In the genomic region with DNA sequence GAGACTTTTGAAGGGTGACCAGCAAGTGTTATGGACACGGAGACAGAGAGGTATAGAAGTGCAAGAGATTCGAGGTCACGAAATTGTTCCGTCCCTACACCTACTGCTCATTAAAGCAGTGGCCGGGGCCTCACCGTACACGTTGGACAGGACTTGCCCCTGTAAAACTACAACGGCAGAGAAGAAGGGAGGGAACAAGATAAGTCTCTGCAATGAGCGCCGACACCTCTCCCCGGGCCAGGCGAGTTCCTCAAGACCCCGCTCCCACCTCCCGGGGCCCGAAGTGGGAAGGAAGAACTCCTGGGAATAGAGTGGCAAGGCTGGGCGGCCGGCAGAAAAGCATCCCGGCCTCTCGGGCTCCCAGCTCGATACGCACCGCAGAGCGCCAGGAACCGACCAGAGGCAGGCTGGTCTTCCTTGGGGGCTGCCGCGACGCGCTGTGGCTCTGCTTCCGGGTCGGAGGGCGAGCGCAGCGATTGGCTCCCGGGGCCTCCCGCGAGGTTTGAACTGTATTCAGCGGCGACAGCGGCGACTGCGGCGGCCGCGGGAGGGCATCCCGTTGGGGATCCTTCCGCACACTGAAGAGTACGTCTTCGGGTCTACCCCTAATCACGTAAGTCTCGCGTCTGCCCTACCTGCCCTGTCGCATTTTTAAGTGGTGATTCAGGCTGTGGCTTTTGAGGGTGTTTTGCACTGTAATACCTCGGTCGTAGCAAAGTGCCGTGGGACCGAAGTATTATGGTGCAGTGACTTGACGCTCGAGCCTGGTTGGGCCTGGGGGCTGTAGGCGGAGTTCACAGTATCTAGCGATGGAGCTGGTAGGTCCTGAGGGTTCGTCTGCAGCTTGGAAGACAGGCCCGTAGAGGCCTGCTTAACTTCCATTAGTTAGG, we compare ENCODE assay signal across 1 cellular context.
TF ChIP-seq lines count a peak whose summit lies in the region.

A gene with protein sequence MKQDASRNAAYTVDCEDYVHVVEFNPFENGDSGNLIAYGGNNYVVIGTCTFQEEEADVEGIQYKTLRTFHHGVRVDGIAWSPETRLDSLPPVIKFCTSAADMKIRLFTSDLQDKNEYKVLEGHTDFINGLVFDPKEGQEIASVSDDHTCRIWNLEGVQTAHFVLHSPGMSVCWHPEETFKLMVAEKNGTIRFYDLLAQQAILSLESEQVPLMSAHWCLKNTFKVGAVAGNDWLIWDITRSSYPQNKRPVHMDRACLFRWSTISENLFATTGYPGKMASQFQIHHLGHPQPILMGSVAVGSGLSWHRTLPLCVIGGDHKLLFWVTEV (minus strand): TSS at position 441 of the 890 bp plus-strand sequence. CDS start 1,596 bp downstream, outside the sequence.
A gene with protein sequence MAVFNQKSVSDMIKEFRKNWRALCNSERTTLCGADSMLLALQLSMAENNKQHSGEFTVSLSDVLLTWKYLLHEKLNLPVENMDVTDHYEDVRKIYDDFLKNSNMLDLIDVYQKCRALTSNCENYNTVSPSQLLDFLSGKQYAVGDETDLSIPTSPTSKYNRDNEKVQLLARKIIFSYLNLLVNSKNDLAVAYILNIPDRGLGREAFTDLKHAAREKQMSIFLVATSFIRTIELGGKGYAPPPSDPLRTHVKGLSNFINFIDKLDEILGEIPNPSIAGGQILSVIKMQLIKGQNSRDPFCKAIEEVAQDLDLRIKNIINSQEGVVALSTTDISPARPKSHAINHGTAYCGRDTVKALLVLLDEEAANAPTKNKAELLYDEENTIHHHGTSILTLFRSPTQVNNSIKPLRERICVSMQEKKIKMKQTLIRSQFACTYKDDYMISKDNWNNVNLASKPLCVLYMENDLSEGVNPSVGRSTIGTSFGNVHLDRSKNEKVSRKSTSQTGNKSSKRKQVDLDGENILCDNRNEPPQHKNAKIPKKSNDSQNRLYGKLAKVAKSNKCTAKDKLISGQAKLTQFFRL (plus strand): TSS at position 510 of the 890 bp plus-strand sequence. CDS start 3,706 bp downstream, outside the sequence.

TF ChIP-seq in K562, 482 proteins besides CTCF, POLR2A, EP300 and RAD21 (continued from another document and continues in another):
- TF ChIP-seq, protein P1, sequence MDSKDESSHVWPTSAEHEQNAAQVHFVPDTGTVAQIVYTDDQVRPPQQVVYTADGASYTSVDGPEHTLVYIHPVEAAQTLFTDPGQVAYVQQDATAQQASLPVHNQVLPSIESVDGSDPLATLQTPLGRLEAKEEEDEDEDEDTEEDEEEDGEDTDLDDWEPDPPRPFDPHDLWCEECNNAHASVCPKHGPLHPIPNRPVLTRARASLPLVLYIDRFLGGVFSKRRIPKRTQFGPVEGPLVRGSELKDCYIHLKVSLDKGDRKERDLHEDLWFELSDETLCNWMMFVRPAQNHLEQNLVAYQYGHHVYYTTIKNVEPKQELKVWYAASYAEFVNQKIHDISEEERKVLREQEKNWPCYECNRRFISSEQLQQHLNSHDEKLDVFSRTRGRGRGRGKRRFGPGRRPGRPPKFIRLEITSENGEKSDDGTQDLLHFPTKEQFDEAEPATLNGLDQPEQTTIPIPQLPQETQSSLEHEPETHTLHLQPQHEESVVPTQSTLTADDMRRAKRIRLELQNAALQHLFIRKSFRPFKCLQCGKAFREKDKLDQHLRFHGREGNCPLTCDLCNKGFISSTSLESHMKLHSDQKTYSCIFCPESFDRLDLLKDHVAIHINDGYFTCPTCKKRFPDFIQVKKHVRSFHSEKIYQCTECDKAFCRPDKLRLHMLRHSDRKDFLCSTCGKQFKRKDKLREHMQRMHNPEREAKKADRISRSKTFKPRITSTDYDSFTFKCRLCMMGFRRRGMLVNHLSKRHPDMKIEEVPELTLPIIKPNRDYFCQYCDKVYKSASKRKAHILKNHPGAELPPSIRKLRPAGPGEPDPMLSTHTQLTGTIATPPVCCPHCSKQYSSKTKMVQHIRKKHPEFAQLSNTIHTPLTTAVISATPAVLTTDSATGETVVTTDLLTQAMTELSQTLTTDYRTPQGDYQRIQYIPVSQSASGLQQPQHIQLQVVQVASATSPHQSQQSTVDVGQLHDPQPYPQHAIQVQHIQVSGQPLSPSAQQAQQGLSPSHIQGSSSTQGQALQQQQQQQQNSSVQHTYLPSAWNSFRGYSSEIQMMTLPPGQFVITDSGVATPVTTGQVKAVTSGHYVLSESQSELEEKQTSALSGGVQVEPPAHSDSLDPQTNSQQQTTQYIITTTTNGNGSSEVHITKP (IDR thresholded peaks at IDR 0.05; ENCODE audit: partially characterized antibody), result no peak
- TF ChIP-seq, protein P2, sequence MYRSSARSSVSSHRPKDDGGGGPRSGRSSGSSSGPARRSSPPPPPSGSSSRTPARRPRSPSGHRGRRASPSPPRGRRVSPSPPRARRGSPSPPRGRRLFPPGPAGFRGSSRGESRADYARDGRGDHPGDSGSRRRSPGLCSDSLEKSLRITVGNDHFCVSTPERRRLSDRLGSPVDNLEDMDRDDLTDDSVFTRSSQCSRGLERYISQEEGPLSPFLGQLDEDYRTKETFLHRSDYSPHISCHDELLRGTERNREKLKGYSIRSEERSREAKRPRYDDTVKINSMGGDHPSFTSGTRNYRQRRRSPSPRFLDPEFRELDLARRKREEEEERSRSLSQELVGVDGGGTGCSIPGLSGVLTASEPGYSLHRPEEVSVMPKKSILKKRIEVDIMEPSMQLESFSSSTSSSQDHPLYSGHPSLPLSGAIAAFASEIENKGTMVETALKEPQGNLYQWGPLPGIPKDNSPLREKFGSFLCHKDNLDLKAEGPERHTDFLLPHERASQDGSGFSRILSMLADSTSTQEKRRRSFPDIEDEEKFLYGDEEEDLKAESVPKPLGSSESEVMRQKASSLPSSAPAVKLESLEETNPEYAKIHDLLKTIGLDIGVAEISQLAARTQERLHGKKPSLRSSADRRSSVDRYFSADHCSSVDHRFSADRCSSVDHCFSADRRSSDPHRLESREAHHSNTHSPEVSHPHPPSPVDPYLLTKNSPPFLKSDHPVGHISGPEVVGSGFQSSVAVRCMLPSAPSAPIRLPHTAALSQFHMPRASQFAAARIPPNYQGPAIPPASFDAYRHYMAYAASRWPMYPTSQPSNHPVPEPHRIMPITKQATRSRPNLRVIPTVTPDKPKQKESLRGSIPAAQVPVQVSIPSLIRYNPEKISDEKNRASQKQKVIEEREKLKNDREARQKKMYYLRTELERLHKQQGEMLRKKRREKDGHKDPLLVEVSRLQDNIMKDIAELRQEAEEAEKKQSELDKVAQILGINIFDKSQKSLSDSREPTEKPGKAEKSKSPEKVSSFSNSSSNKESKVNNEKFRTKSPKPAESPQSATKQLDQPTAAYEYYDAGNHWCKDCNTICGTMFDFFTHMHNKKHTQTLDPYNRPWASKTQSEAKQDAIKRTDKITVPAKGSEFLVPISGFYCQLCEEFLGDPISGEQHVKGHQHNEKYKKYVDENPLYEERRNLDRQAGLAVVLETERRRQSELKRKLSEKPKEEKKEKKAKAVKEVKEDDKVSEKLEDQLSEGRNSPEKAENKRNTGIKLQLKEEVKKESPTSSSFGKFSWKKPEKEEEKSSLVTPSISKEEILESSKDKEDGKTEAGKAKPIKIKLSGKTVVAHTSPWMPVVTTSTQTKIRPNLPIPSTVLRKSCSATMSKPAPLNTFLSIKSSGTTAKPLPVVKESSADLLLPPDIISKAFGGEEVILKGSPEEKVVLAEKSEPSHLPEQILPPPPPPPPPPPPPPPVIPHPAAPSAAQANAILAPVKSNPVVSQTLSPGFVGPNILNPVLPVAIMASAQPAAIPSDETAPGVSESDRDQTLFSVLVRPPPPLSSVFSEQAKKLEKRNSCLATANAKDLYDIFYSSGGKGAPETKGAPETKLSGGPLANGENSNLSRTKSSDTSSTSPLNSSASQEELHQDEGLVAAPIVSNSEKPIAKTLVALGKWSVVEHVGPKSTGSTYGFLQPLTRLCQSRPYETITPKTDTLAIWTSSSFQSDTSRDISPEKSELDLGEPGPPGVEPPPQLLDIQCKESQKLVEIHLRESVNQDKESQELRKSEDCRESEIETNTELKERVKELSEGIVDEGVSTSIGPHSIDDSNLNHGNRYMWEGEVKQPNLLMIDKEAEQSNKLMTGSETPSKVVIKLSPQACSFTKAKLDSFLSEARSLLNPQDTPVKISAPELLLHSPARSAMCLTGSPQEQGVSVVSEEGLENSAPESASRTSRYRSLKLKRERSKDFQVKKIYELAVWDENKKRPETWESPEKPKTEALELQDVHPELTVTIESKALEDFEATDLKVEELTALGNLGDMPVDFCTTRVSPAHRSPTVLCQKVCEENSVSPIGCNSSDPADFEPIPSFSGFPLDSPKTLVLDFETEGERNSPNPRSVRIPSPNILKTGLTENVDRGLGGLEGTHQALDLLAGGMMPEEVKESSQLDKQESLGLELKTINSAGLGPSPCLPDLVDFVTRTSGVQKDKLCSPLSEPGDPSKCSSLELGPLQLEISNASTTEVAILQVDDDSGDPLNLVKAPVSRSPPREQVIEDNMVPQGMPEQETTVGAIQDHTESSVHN (IDR thresholded peaks at IDR 0.05; ENCODE audit: borderline replicate concordance in 1 of 2, low read depth in 1 of 2), result no peak
- no peak for TF ChIP-seq YBX1 (IDR thresholded peaks at IDR 0.05)
- TF ChIP-seq NBN (IDR thresholded peaks at IDR 0.05; ENCODE audit: low read depth), result no peak; the same call in none of the 2 replicates
- TF ChIP-seq, protein P3, sequence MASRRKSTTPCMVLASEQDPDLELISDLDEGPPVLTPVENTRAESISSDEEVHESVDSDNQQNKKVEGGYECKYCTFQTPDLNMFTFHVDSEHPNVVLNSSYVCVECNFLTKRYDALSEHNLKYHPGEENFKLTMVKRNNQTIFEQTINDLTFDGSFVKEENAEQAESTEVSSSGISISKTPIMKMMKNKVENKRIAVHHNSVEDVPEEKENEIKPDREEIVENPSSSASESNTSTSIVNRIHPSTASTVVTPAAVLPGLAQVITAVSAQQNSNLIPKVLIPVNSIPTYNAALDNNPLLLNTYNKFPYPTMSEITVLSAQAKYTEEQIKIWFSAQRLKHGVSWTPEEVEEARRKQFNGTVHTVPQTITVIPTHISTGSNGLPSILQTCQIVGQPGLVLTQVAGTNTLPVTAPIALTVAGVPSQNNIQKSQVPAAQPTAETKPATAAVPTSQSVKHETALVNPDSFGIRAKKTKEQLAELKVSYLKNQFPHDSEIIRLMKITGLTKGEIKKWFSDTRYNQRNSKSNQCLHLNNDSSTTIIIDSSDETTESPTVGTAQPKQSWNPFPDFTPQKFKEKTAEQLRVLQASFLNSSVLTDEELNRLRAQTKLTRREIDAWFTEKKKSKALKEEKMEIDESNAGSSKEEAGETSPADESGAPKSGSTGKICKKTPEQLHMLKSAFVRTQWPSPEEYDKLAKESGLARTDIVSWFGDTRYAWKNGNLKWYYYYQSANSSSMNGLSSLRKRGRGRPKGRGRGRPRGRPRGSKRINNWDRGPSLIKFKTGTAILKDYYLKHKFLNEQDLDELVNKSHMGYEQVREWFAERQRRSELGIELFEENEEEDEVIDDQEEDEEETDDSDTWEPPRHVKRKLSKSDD (conservative IDR thresholded peaks at IDR 0.05; ENCODE audit: low read length), result no peak; the same call in 1 of the 2 replicates
- peak; percentile 66 for TF ChIP-seq DPF2 (IDR thresholded peaks at IDR 0.05)
- TF ChIP-seq, protein P4, sequence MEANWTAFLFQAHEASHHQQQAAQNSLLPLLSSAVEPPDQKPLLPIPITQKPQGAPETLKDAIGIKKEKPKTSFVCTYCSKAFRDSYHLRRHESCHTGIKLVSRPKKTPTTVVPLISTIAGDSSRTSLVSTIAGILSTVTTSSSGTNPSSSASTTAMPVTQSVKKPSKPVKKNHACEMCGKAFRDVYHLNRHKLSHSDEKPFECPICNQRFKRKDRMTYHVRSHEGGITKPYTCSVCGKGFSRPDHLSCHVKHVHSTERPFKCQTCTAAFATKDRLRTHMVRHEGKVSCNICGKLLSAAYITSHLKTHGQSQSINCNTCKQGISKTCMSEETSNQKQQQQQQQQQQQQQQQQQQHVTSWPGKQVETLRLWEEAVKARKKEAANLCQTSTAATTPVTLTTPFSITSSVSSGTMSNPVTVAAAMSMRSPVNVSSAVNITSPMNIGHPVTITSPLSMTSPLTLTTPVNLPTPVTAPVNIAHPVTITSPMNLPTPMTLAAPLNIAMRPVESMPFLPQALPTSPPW (CRISPR knock-in tag; IDR thresholded peaks at IDR 0.05), result peak; percentile 47
- no peak for TF ChIP-seq RBM15 (IDR thresholded peaks at IDR 0.05; ENCODE audit: insufficient read depth, low read length)
- no peak for TF ChIP-seq CEBPB (tag; IDR thresholded peaks at IDR 0.05)
- no peak for TF ChIP-seq ZNF224 (CRISPR knock-in tag; IDR thresholded peaks at IDR 0.05)
- TF ChIP-seq, protein P5, sequence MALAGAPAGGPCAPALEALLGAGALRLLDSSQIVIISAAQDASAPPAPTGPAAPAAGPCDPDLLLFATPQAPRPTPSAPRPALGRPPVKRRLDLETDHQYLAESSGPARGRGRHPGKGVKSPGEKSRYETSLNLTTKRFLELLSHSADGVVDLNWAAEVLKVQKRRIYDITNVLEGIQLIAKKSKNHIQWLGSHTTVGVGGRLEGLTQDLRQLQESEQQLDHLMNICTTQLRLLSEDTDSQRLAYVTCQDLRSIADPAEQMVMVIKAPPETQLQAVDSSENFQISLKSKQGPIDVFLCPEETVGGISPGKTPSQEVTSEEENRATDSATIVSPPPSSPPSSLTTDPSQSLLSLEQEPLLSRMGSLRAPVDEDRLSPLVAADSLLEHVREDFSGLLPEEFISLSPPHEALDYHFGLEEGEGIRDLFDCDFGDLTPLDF (CRISPR knock-in tag; IDR thresholded peaks at IDR 0.05), result no peak; the same call in 1 of the 2 replicates
- TF ChIP-seq ZNF174 (CRISPR knock-in tag; IDR thresholded peaks at IDR 0.05), result no peak
- no peak for TF ChIP-seq ZNF445 (CRISPR knock-in tag; IDR thresholded peaks at IDR 0.05; ENCODE audit: low read depth)
- peak; percentile 76 for TF ChIP-seq HCFC1 (IDR thresholded peaks at IDR 0.05; ENCODE audit: low read depth, low read length)
- no peak for TF ChIP-seq ZNF644 (tag; IDR thresholded peaks at IDR 0.05; ENCODE audit: low read depth)
- TF ChIP-seq MAFF (IDR thresholded peaks at IDR 0.05; ENCODE audit: low read length), result peak; percentile 9; the same call in 1 of the 2 replicates
- no peak for TF ChIP-seq MEIS2 (IDR thresholded peaks at IDR 0.05; ENCODE audit: partially characterized antibody)
- TF ChIP-seq, protein P6, sequence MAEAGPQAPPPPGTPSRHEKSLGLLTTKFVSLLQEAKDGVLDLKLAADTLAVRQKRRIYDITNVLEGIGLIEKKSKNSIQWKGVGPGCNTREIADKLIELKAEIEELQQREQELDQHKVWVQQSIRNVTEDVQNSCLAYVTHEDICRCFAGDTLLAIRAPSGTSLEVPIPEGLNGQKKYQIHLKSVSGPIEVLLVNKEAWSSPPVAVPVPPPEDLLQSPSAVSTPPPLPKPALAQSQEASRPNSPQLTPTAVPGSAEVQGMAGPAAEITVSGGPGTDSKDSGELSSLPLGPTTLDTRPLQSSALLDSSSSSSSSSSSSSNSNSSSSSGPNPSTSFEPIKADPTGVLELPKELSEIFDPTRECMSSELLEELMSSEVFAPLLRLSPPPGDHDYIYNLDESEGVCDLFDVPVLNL (CRISPR knock-in tag; IDR thresholded peaks at IDR 0.05; ENCODE audit: low read depth), result peak; percentile 97
- no peak for TF ChIP-seq ESRRB (CRISPR knock-in tag; IDR thresholded peaks at IDR 0.05; ENCODE audit: borderline replicate concordance)
- TF ChIP-seq, protein P7, sequence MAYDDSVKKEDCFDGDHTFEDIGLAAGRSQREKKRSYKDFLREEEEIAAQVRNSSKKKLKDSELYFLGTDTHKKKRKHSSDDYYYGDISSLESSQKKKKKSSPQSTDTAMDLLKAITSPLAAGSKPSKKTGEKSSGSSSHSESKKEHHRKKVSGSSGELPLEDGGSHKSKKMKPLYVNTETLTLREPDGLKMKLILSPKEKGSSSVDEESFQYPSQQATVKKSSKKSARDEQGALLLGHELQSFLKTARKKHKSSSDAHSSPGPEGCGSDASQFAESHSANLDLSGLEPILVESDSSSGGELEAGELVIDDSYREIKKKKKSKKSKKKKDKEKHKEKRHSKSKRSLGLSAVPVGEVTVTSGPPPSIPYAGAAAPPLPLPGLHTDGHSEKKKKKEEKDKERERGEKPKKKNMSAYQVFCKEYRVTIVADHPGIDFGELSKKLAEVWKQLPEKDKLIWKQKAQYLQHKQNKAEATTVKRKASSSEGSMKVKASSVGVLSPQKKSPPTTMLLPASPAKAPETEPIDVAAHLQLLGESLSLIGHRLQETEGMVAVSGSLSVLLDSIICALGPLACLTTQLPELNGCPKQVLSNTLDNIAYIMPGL (CRISPR knock-in tag; IDR thresholded peaks at IDR 0.05), result no peak
- TF ChIP-seq RBM22 (IDR thresholded peaks at IDR 0.05; ENCODE audit: low read depth, low read length, poor library complexity, severe bottlenecking), result peak; percentile 29
- TF ChIP-seq SRSF7 (optimal IDR thresholded peaks at IDR 0.05; ENCODE audit: low read depth, low read length), result no peak
